In genomic region chr7:12772768-12773167, GRCh38 we compare ENCODE assay signal across 31 cellular contexts.
"Had no signal": no experiment of that assay in that cellular context is flagged by ENCODE, and none has a peak within 500 bp of the region (broad histone marks: within the 10 kb centered on the region; RNA-seq: fewer than 3 reads in every experiment).

No MANE protein-coding gene starts in this region.

- H3K4me3 ChIP-seq: ascending aorta, cardiac muscle cell had no signal

- H3K9me3 ChIP-seq: ascending aorta had no signal

- H3K4me1 ChIP-seq: ascending aorta had no signal

- H3K27me3 ChIP-seq: ascending aorta, cardiac muscle cell had no signal

- DNase-seq: activated B cell treated with CpG ODN at 0.5 μM for 24 hours; activated CD4-positive, alpha-beta memory T cell treated with anti-CD3 and anti-CD28 coated beads for 36 hours; activated CD4-positive, alpha-beta T cell treated with anti-CD3 and anti-CD28 coated beads for 4 hours; activated CD4-positive, alpha-beta T cell treated with anti-CD3 and anti-CD28 coated beads, Interleukin-2, amount 10 ng/mL, durations not matched to agents 24 days and 14 days; activated CD4-positive, alpha-beta T cell treated with anti-CD3 and anti-CD28 coated beads, Interleukin-2, amount 50 U/mL, for 1 hour; activated CD4-positive, alpha-beta T cell treated with anti-CD3 and anti-CD28 coated beads, Interleukin-2, amount 50 U/mL, for 4 hours; activated CD4-positive, CD25-positive, alpha-beta regulatory T cell treated with anti-CD3 and anti-CD28 coated beads, Interleukin-2, amount 50 U/mL, for 72 hours; activated CD8-positive, alpha-beta memory T cell treated with anti-CD3 and anti-CD28 coated beads, Interleukin-2, amount 50 U/mL, for 4 hours; activated CD8-positive, alpha-beta T cell treated with anti-CD3 and anti-CD28 coated beads for 36 hours; activated effector memory CD4-positive, alpha-beta T cell treated with Interleukin-2 at 50 U/mL for 16 hours; activated gamma-delta T cell; activated naive CD4-positive, alpha-beta T cell treated with anti-CD3 and anti-CD28 coated beads, Interleukin-2, amount 10 ng/mL, durations not matched to agents 7 days and 5 days; activated naive CD4-positive, alpha-beta T cell treated with Interleukin-2 at 50 U/mL for 16 hours; activated naive CD8-positive, alpha-beta T cell treated with anti-CD3 and anti-CD28 coated beads, Interleukin-2, amount 10 ng/mL, durations not matched to agents 7 days and 5 days; activated naive CD8-positive, alpha-beta T cell treated with anti-CD3 and anti-CD28 coated beads, Interleukin-2, amount 50 U/mL, for 24 hours; activated T-cell treated with anti-CD3 and anti-CD28 coated beads for 4 hours; activated T-cell treated with anti-CD3 and anti-CD28 coated beads, Interleukin-2, amount 50 U/mL, for 1 hour; activated T-cell treated with anti-CD3 and anti-CD28 coated beads, Interleukin-2, amount 50 U/mL, for 4 hours; activated T-cell treated with anti-CD3 and anti-CD28 coated beads, Interleukin-2, amount 50 U/mL, for 72 hours; amygdala; anterior cingulate cortex; caudate nucleus; cerebellar nuclear complex; T-helper 2 cell; T-helper 9 cell had no signal

- H3K36me3 ChIP-seq: ascending aorta, cardiac muscle cell had no signal

- H3K27ac ChIP-seq: ascending aorta, cardiac muscle cell, VCaP had no signal

- FAIRE-seq: bronchial epithelial cell, TTC549 had no signal

- ATAC-seq: activated CD8-positive, alpha-beta T cell treated with anti-CD3 and anti-CD28 coated beads for 36 hours; activated naive CD8-positive, alpha-beta T cell treated with anti-CD3 and anti-CD28 coated beads, Interleukin-2, amount 50 U/mL, for 24 hours; activated T-cell treated with anti-CD3 and anti-CD28 coated beads, Interleukin-2, amount 50 U/mL, for 4 hours; activated T-cell treated with anti-CD3 and anti-CD28 coated beads, Interleukin-2, amount 50 U/mL, for 72 hours; activated T-helper 17 cell treated with anti-CD3 and anti-CD28 coated beads, Interleukin-2, amount 50 U/mL, for 72 hours had no signal
